12 cellular contexts compared by ENCODE assay signal in the genomic region with DNA sequence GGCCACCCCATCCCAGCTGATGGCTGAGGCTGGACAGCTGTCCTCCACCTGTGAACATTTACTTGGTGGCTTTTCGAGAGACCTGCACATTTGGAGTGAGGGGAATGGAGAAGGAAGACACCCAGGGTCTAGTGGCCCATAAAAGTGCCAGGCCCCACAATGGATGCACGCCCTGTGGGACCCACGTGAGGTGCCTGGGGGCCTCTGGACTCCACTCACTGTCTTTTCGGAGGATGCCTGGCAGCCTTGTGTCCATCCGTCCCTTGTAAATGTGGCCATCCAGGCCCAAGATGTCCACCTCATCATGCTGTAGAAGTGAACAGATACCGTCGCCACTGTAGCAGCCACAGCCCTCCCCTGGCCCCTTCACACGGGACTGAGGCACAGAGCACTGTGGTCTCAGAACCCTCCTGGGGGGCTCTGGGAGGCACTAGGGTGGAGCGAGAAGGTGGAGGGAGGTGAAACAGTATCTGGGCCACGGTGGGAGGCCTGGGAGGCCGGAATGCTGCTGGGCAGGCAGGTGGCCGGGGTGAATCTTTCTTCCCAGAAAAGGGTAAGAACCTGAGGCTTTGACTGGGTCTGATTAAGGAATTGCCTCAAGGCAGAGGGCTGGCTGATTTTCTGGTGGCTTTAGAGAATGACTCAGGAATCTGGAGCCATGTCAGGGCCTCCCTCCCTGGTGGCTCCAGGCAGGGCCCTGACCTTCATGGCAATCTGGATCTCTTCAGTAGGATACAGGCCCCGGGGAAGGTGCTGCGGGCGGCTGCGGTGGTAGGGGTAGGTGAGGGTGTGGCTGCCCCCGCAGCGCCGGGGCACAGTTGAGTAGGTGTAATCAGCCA. TPM values are rescaled to one million over a fixed set of nuclear protein-coding genes. Genes with fewer than 3 reads are reported as not detected.
DNase-seq lines count a peak whose midpoint lies in the region; ATAC-seq, FAIRE-seq and TF ChIP-seq lines count a peak whose summit lies in the region.
"Had no signal": no experiment of that assay in that cellular context is flagged by ENCODE, and none has a peak within 500 bp of the region (broad histone marks: within the 10 kb centered on the region; RNA-seq: fewer than 3 reads in every experiment).

No MANE protein-coding gene starts in this region.

- H3K27me3 ChIP-seq in BJ (ENCODE audit: control insufficient read depth, insufficient read depth, low read length), result no peaks in the 10 kb centered on the region
- H3K27me3 ChIP-seq: brain microvascular endothelial cell, suprapubic skin had no signal

- H3K27me3 Mint-ChIP-seq in activated CD8-positive, alpha-beta T cell treated with anti-CD3 and anti-CD28 coated beads for 36 hours, result no peaks in the 10 kb centered on the region
- no peaks in the 10 kb centered on the region for H3K27me3 Mint-ChIP-seq in activated T-helper 1 cell treated with anti-CD3 and anti-CD28 coated beads, Interleukin-12 subunit alpha, Interleukin-12 subunit beta, Interleukin-2, Interleukin-4 antibody, amounts not matched to agents 30 ng/mL and 10 ng/mL and 1 ng/mL, durations not matched to agents 14 hours and 24 hours and 36 hours (ENCODE audit: insufficient read depth)

- FAIRE-seq in GM12892 (lab: Jason Lieb, UNC), result peak; percentile 24
- FAIRE-seq in GM19239 (lab: Jason Lieb, UNC), result no peak

- H3K36me3 ChIP-seq in BJ (ENCODE audit: control insufficient read depth, insufficient read depth, low read length), result 0 out of 2 replicates have a peak, but pooled peaks cover 1% of the 10 kb centered on the region
- H3K36me3 ChIP-seq: brain microvascular endothelial cell, suprapubic skin had no signal

- ATAC-seq in activated CD8-positive, alpha-beta T cell treated with anti-CD3 and anti-CD28 coated beads for 36 hours, result no peak
- no peak for ATAC-seq in GM18517 (IDR thresholded peaks at IDR 0.05; ENCODE audit: unreplicated experiment)

- CTCF ChIA-PET in BJ (lab: Yijun Ruan, JAX), result interaction anchor here (1.7 kb wide), 1 partner anchor 155 kb away, joined by 5 read pairs; no protein-coding TSS in a partner anchor
- CTCF ChIA-PET in activated CD8-positive, alpha-beta T cell treated with anti-CD3 and anti-CD28 coated beads for 36 hours (lab: Charles Lee), result interaction anchor here (0.7 to 5.0 kb wide), 4 partner anchors 96 to 262 kb away, joined by 3 to 95 read pairs (median 60); no protein-coding TSS in a partner anchor

- H3K4me1 Mint-ChIP-seq in activated CD8-positive, alpha-beta T cell treated with anti-CD3 and anti-CD28 coated beads for 36 hours (ENCODE audit: low read depth), result peaks cover 42% of the 10 kb centered on the region
- peaks cover 14% of the 10 kb centered on the region for H3K4me1 Mint-ChIP-seq in activated T-helper 1 cell treated with anti-CD3 and anti-CD28 coated beads, Interleukin-12 subunit alpha, Interleukin-12 subunit beta, Interleukin-2, Interleukin-4 antibody, amounts not matched to agents 30 ng/mL and 10 ng/mL and 1 ng/mL, durations not matched to agents 14 hours and 24 hours and 36 hours (ENCODE audit: low read depth)

- no peaks in the 10 kb centered on the region for H3K9me3 Mint-ChIP-seq in activated CD8-positive, alpha-beta T cell treated with anti-CD3 and anti-CD28 coated beads for 36 hours
- H3K9me3 Mint-ChIP-seq in activated T-helper 1 cell treated with anti-CD3 and anti-CD28 coated beads, Interleukin-12 subunit alpha, Interleukin-12 subunit beta, Interleukin-2, Interleukin-4 antibody, amounts not matched to agents 30 ng/mL and 10 ng/mL and 1 ng/mL, durations not matched to agents 14 hours and 24 hours and 36 hours, result no peaks in the 10 kb centered on the region

- peaks cover 2% of the 10 kb centered on the region for H3K36me3 Mint-ChIP-seq in activated CD8-positive, alpha-beta T cell treated with anti-CD3 and anti-CD28 coated beads for 36 hours (ENCODE audit: low read depth)
- no peaks in the 10 kb centered on the region for H3K36me3 Mint-ChIP-seq in activated T-helper 1 cell treated with anti-CD3 and anti-CD28 coated beads, Interleukin-12 subunit alpha, Interleukin-12 subunit beta, Interleukin-2, Interleukin-4 antibody, amounts not matched to agents 30 ng/mL and 10 ng/mL and 1 ng/mL, durations not matched to agents 14 hours and 24 hours and 36 hours (ENCODE audit: low read depth)

- H3K4me3 Mint-ChIP-seq in activated CD8-positive, alpha-beta T cell treated with anti-CD3 and anti-CD28 coated beads for 36 hours, result no peak overlapping the region
- H3K4me3 Mint-ChIP-seq in activated T-helper 1 cell treated with anti-CD3 and anti-CD28 coated beads, Interleukin-12 subunit alpha, Interleukin-12 subunit beta, Interleukin-2, Interleukin-4 antibody, amounts not matched to agents 30 ng/mL and 10 ng/mL and 1 ng/mL, durations not matched to agents 14 hours and 24 hours and 36 hours, result no peak overlapping the region

- no peak for TF ChIP-seq POLR2A in GM12892 (IDR thresholded peaks at IDR 0.05; ENCODE audit: low read depth, low read length)

- no peak overlapping the region for H3K4me3 ChIP-seq in BJ (ENCODE audit: low read depth, low read length)
- H3K4me3 ChIP-seq: suprapubic skin had no signal

- intact Hi-C loops in activated CD8-positive, alpha-beta T cell treated with anti-CD3 and anti-CD28 coated beads for 36 hours (cut with micrococcal nuclease), result no loop called here
- intact Hi-C loops in activated T-helper 1 cell treated with anti-CD3 and anti-CD28 coated beads, Interleukin-12 subunit alpha, Interleukin-12 subunit beta, Interleukin-2, Interleukin-4 antibody, amounts not matched to agents 30 ng/mL and 10 ng/mL and 1 ng/mL, durations not matched to agents 14 hours and 24 hours and 36 hours (cut with micrococcal nuclease), result loop anchor here (10.0 kb wide), 1 partner anchor 372 kb away; the partner anchor contains the start of gene MRPL38

- DNase-seq in BJ (ENCODE audit: low read depth) (peak; percentile 34), GM12892 (ENCODE audit: insufficient read length) (no peak), left kidney (ENCODE audit: low read depth, low spot score) (peak; percentile 48), GM19239 (ENCODE audit: insufficient read length, low spot score) (no peak)
- DNase-seq in activated CD8-positive, alpha-beta T cell treated with anti-CD3 and anti-CD28 coated beads for 36 hours, result peak; percentile 8
- DNase-seq in stimulated activated CD4-positive, alpha-beta T cell treated with anti-CD3 and anti-CD28 coated beads, Interleukin-1b, Interleukin-23, amount 100 ng/mL, for 48 hours, result no peak
- no peak for DNase-seq in activated T-helper 1 cell treated with anti-CD3 and anti-CD28 coated beads, Interleukin-12 subunit alpha, Interleukin-12 subunit beta, Interleukin-2, Interleukin-4 antibody, amounts not matched to agents 30 ng/mL and 10 ng/mL and 1 ng/mL, durations not matched to agents 14 hours and 24 hours and 36 hours (ENCODE audit: low spot score)
- DNase-seq: brain microvascular endothelial cell, NCI-H526 treated with DMSO at 0.1 percent for 48 hours, WERI-Rb-1 had no signal

- POLR2A ChIA-PET in BJ (lab: Charles Lee), result no interaction called here
- POLR2A ChIA-PET in activated CD8-positive, alpha-beta T cell treated with anti-CD3 and anti-CD28 coated beads for 36 hours (lab: Charles Lee), result interaction anchor here (0.6 to 28.3 kb wide), 5 partner anchors 10 to 249 kb away, joined by 3 to 960 read pairs (median 13); partner anchors contain the start of genes EVPL, RNF157 and UBALD2

- TF ChIP-seq CTCF in BJ (IDR thresholded peaks at IDR 0.05; ENCODE audit: insufficient read depth, low read depth, low read length), result no peak
- TF ChIP-seq CTCF in activated CD8-positive, alpha-beta T cell treated with anti-CD3 and anti-CD28 coated beads for 36 hours (IDR thresholded peaks at IDR 0.05), result no peak

- peak overlapping the region; percentile 79 for H3K27ac Mint-ChIP-seq in activated CD8-positive, alpha-beta T cell treated with anti-CD3 and anti-CD28 coated beads for 36 hours
- H3K27ac Mint-ChIP-seq in activated T-helper 1 cell treated with anti-CD3 and anti-CD28 coated beads, Interleukin-12 subunit alpha, Interleukin-12 subunit beta, Interleukin-2, Interleukin-4 antibody, amounts not matched to agents 30 ng/mL and 10 ng/mL and 1 ng/mL, durations not matched to agents 14 hours and 24 hours and 36 hours, result no peak overlapping the region

RNA-seq across cellular contexts. Expression of gene UBALD2, which starts 11.5 kb away (rescaled TPM):
- polyA plus RNA-seq in BJ (2011; rRNA removed), result 35.0 and 50.7 TPM in 2 replicates
- polyA minus RNA-seq in BJ (2011; rRNA and poly(A)+ RNA removed), result 11.0 and 11.6 TPM in 2 replicates
- polyA plus RNA-seq in GM12892 (2012; ENCODE audit: missing spikeins), result 48.7 TPM
- 100 to 1,000 TPM; 267 to 270 TPM for total RNA-seq in activated CD8-positive, alpha-beta T cell treated with anti-CD3 and anti-CD28 coated beads for 36 hours
- total RNA-seq in activated T-helper 1 cell treated with anti-CD3 and anti-CD28 coated beads, Interleukin-12 subunit alpha, Interleukin-12 subunit beta, Interleukin-2, Interleukin-4 antibody, amounts not matched to agents 30 ng/mL and 10 ng/mL and 1 ng/mL, durations not matched to agents 14 hours and 24 hours and 36 hours, result 206 and 217 TPM in 2 replicates

RNA-seq across cellular contexts. Expression of gene QRICH2, which starts 31.4 kb away (rescaled TPM):
- 2.1 and 3.4 TPM in 2 replicates for polyA plus RNA-seq in BJ (2011; rRNA removed)
- 6.0 and 6.5 TPM in 2 replicates for polyA minus RNA-seq in BJ (2011; rRNA and poly(A)+ RNA removed)
- 0.42 TPM for polyA plus RNA-seq in GM12892 (2012; ENCODE audit: missing spikeins)
- under 1 TPM; 0.49 to 0.52 TPM for total RNA-seq in activated CD8-positive, alpha-beta T cell treated with anti-CD3 and anti-CD28 coated beads for 36 hours
- total RNA-seq in activated T-helper 1 cell treated with anti-CD3 and anti-CD28 coated beads, Interleukin-12 subunit alpha, Interleukin-12 subunit beta, Interleukin-2, Interleukin-4 antibody, amounts not matched to agents 30 ng/mL and 10 ng/mL and 1 ng/mL, durations not matched to agents 14 hours and 24 hours and 36 hours, result 2.7 and 3.3 TPM in 2 replicates

RNA-seq across cellular contexts. Expression of gene RNF157, which starts 36.4 kb away (rescaled TPM):
- 0.13 and 0.50 TPM in 2 replicates for polyA plus RNA-seq in BJ (2011; rRNA removed)
- 0.09 and 0.51 TPM in 2 replicates for polyA minus RNA-seq in BJ (2011; rRNA and poly(A)+ RNA removed)
- polyA plus RNA-seq in GM12892 (2012; ENCODE audit: missing spikeins), result 4.6 TPM
- total RNA-seq in activated CD8-positive, alpha-beta T cell treated with anti-CD3 and anti-CD28 coated beads for 36 hours, result 10 to 100 TPM; 37.2 to 44.5 TPM
- total RNA-seq in activated T-helper 1 cell treated with anti-CD3 and anti-CD28 coated beads, Interleukin-12 subunit alpha, Interleukin-12 subunit beta, Interleukin-2, Interleukin-4 antibody, amounts not matched to agents 30 ng/mL and 10 ng/mL and 1 ng/mL, durations not matched to agents 14 hours and 24 hours and 36 hours, result 50.4 and 51.7 TPM in 2 replicates

Comparison
In these comparisons a context has a peak if more than half of its experiments do, and no peak if none do; other contexts are left out.
1. DNase-seq: peak in BJ (single experiment), activated CD8-positive, alpha-beta T cell treated with anti-CD3 and anti-CD28 coated beads for 36 hours (single experiment) and left kidney (single experiment); none in GM12892 (single experiment), stimulated activated CD4-positive, alpha-beta T cell treated with anti-CD3 and anti-CD28 coated beads, Interleukin-1b, Interleukin-23, amount 100 ng/mL, for 48 hours (single experiment), activated T-helper 1 cell treated with anti-CD3 and anti-CD28 coated beads, Interleukin-12 subunit alpha, Interleukin-12 subunit beta, Interleukin-2, Interleukin-4 antibody, amounts not matched to agents 30 ng/mL and 10 ng/mL and 1 ng/mL, durations not matched to agents 14 hours and 24 hours and 36 hours (single experiment) and GM19239 (single experiment).